ENCODE assay signal across 8 cellular contexts in genomic region chr20:49724637-49725606, GRCh38. TPM values are rescaled to one million over a fixed set of nuclear protein-coding genes. Genes with fewer than 3 reads are reported as not detected.
A peak's percentile ranks its signal among the peaks of the same experiment; 100 is the strongest.
DNase-seq lines count a peak whose midpoint lies in the region; ATAC-seq and TF ChIP-seq lines count a peak whose summit lies in the region.

No MANE protein-coding gene starts in this region.

- POLR2A ChIA-PET in PC-3 (lab: Charles Lee; ENCODE audit: unreplicated experiment), result no interaction called here

- H3K4me2 ChIP-seq in PC-3 (ENCODE audit: low read length), result no peak overlapping the region

- H3K4me1 ChIP-seq in PC-3 (ENCODE audit: insufficient read depth, low read length), result peaks cover 3% of the 10 kb centered on the region; the same call in 1 of the 2 replicates
- H3K4me1 ChIP-seq in neutrophil (ENCODE audit: control insufficient read depth in 1 of 2, insufficient read depth in 1 of 2, low read depth in 1 of 2, low read length in 1 of 2), result peaks cover 73 to 81% of the 10 kb centered on the region in 2 experiments
- no peaks in the 10 kb centered on the region for H3K4me1 ChIP-seq in BE2C

- H3K27ac ChIP-seq in PC-3 (ENCODE audit: low read length) (no peak overlapping the region), neutrophil (peak overlapping the region; percentile 77)

- no peak overlapping the region for H2AFZ ChIP-seq in PC-3 (ENCODE audit: low read length)

- DNase-seq in Daoy (ENCODE audit: low read depth), result peak; percentile 49
- peak; percentile 38 for DNase-seq in PC-3
- DNase-seq in fibroblast of mammary gland (ENCODE audit: low read depth), result peak; percentile 59
- no peak for DNase-seq in NK-92 (lab: John Stamatoyannopoulos, UW; ENCODE audit: unreplicated experiment)
- no peak for DNase-seq in BE2C
- DNase-seq in DMS79 treated with DMSO at 0.1 percent for 48 hours (lab: John Stamatoyannopoulos, UW), result no peak
- DNase-seq in activated T-cell treated with anti-CD3 and anti-CD28 coated beads for 4 hours, result no peak

- H3K9ac ChIP-seq in PC-3 (ENCODE audit: low read length), result no peak overlapping the region

- H3K9me2 ChIP-seq in PC-3 (replicated peaks; ENCODE audit: low read length), result no peaks in the 10 kb centered on the region

- H3K9me3 ChIP-seq in PC-3 (ENCODE audit: low read length) (no peaks in the 10 kb centered on the region), neutrophil (no peaks in the 10 kb centered on the region), BE2C (peaks cover 6% of the 10 kb centered on the region; the same call in 1 of the 2 replicates)

- H4K20me1 ChIP-seq in PC-3 (ENCODE audit: low read length), result no peaks in the 10 kb centered on the region

- TF ChIP-seq CTCF in PC-3 (conservative IDR thresholded peaks at IDR 0.05; ENCODE audit: low read depth, low read length) (no peak), fibroblast of mammary gland (conservative IDR thresholded peaks at IDR 0.05; ENCODE audit: control insufficient read depth, insufficient read depth, low read depth, low read length) (no peak), neutrophil (IDR thresholded peaks at IDR 0.05) (no peak), BE2C (IDR thresholded peaks at IDR 0.05; ENCODE audit: low read depth, low read length) (no peak)

- H3K36me3 ChIP-seq in PC-3 (ENCODE audit: low read depth, low read length), result no peaks in the 10 kb centered on the region
- H3K36me3 ChIP-seq in neutrophil, result no peaks in the 10 kb centered on the region
- H3K36me3 ChIP-seq in BE2C, result no peaks in the 10 kb centered on the region

- peak; percentile 31; the same call in 1 of the 2 replicates for ATAC-seq in PC-3

- no TSS peak for BruUV-seq in PC-3 (replicated peaks; lab: Mats Ljungman, UMichigan)

- CTCF ChIA-PET in PC-3 (lab: Charles Lee), result interaction anchor here (1.2 kb wide), 1 partner anchor 116 kb away, joined by 3 read pairs; no protein-coding TSS in a partner anchor

- H3K79me2 ChIP-seq in PC-3 (ENCODE audit: low read length), result no peaks in the 10 kb centered on the region

- intact Hi-C loops in PC-3 (cut with micrococcal nuclease), result loop anchor here (5.0 kb wide), 1 partner anchor 122 kb away; no protein-coding TSS in a partner anchor

- no peak overlapping the region for H3K4me3 ChIP-seq in PC-3 (ENCODE audit: low read length)
- no peak overlapping the region for H3K4me3 ChIP-seq in fibroblast of mammary gland (ENCODE audit: control insufficient read depth, low read depth, low read length)
- H3K4me3 ChIP-seq in neutrophil (ENCODE audit: low read depth in 1 of 2, low read length in 1 of 2), result peak overlapping the region in 1 of 2 experiments; percentile 25
- no peak overlapping the region for H3K4me3 ChIP-seq in BE2C (ENCODE audit: low read depth, low read length)

- H3F3A ChIP-seq in PC-3 (ENCODE audit: low read length, unreplicated experiment), result no peaks in the 10 kb centered on the region

- no peaks in the 10 kb centered on the region for H3K27me3 ChIP-seq in PC-3 (ENCODE audit: low read length)
- H3K27me3 ChIP-seq in neutrophil, result no peaks in the 10 kb centered on the region
- H3K27me3 ChIP-seq in BE2C, result no peaks in the 10 kb centered on the region

RNA-seq across cellular contexts. Expression of gene B4GALT5, which starts 11.2 kb away (rescaled TPM):
- total RNA-seq in Daoy (2014; rRNA removed; shearing (Covaris generic)), result 18.2 and 19.8 TPM in 2 replicates
- total RNA-seq in PC-3 (2014; rRNA removed), result 18.1 and 24.1 TPM in 2 replicates
- 36.9 TPM for polyA plus RNA-seq in BE2C (2012; ENCODE audit: insufficient read depth, insufficient read length, low read depth)

Comparison
In these comparisons a context has a peak if more than half of its experiments do, and no peak if none do; other contexts are left out.
1. DNase-seq: peak in Daoy (single experiment), PC-3 (single experiment) and fibroblast of mammary gland (single experiment); none in NK-92 (single experiment), BE2C (single experiment), DMS79 treated with DMSO at 0.1 percent for 48 hours (single experiment) and activated T-cell treated with anti-CD3 and anti-CD28 coated beads for 4 hours (single experiment).